Comparison of ENCODE assay signal across 1 cellular context in the genomic region with DNA sequence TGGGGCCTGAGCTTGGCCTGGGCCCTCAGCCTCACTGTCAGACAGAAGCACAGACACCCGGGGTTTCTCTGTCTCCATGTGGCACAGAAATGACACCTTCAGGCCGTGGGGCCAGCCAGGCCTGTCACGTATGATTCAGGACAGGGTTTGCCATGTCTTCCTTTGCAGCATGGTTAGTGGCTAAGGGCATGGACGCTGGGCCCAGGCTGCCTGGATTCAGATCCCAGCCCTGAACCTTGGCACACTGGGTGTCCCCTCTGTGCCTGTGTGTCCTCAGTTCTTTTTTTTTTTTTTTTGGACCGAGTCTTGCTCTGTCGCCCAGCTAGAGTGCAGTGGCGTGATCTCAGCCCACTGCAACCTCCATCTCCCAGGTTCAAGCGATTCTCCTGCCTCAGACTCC.
TF ChIP-seq lines count a peak whose summit lies in the region.

No MANE protein-coding gene starts in this region.

TF ChIP-seq in SK-N-SH treated with all-trans-retinoic acid at 6 μM for 48 hours, 23 proteins besides CTCF, POLR2A, EP300 and RAD21 (continued from another document):
- TF ChIP-seq, protein P1, sequence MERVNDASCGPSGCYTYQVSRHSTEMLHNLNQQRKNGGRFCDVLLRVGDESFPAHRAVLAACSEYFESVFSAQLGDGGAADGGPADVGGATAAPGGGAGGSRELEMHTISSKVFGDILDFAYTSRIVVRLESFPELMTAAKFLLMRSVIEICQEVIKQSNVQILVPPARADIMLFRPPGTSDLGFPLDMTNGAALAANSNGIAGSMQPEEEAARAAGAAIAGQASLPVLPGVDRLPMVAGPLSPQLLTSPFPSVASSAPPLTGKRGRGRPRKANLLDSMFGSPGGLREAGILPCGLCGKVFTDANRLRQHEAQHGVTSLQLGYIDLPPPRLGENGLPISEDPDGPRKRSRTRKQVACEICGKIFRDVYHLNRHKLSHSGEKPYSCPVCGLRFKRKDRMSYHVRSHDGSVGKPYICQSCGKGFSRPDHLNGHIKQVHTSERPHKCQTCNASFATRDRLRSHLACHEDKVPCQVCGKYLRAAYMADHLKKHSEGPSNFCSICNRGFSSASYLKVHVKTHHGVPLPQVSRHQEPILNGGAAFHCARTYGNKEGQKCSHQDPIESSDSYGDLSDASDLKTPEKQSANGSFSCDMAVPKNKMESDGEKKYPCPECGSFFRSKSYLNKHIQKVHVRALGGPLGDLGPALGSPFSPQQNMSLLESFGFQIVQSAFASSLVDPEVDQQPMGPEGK (CRISPR knock-in tag; IDR thresholded peaks at IDR 0.05; ENCODE audit: borderline replicate concordance) = no peak
- no peak for TF ChIP-seq ZC3H10 (CRISPR knock-in tag; IDR thresholded peaks at IDR 0.05)
- no peak for TF ChIP-seq ZFP3 (CRISPR knock-in tag; IDR thresholded peaks at IDR 0.05)
